Comparison of ENCODE assay signal across 8 cellular contexts in the genomic region with DNA sequence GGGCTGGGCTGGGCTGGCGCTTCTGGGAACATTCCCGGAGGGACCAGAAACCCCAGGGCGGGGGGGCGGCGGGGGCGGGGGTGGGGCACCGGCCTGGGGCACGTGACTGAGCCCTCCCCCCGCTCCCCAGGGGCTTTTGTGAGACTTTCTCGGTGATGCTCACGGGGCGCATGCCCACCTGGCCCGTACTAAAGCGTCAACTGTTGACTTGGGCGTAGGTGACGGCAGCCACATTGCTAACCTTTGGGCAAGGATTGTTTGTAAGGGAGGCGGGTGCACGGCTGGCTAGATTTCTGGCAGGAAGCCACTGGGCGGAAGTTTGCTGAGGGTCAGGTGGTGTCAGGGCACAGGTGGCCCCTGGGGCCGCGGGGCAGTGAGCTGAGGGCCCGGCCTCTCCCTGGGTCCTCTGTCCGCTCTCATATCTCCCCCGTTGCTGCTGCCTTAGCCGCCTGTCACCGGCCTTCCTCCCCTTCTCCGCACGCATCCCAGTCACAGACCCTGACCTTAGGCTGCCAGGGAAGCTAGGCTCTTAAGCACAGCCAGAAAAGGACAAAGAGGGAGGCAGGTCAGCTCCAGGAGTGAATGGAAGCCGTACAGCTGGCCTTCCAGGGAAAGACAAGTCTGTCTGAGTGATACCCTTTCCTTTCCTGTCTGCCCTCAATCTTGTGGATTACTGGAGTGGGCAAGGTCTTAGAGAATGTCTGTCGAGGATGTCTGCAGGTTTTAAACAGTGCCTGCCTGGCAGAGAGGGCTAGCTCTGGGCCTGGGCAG. TPM values are rescaled to one million over a fixed set of nuclear protein-coding genes. Genes with fewer than 3 reads are reported as not detected.
DNase-seq lines count a peak whose midpoint lies in the region; ATAC-seq and TF ChIP-seq lines count a peak whose summit lies in the region.

No MANE protein-coding gene starts in this region.

- H3K9ac ChIP-seq in neural cell (ENCODE audit: low read length) = peak overlapping the region; percentile 97

- TF ChIP-seq RAD21 in neural cell (conservative IDR thresholded peaks at IDR 0.05) = no peak

- H3K36me3 ChIP-seq in neural cell (ENCODE audit: insufficient read depth, low read length) = peaks cover 5% of the 10 kb centered on the region

- no peaks in the 10 kb centered on the region for H3K9me2 ChIP-seq in neural cell (ENCODE audit: insufficient read depth, low read length)

- peak overlapping the region; percentile 96 for H3K27ac ChIP-seq in neural cell (ENCODE audit: low read length)

- no peaks in the 10 kb centered on the region for H3K9me3 ChIP-seq in neural cell (ENCODE audit: low read length)

- peaks cover 29% of the 10 kb centered on the region for H3K79me2 ChIP-seq in neural cell (replicated peaks; ENCODE audit: insufficient read depth, low read length)

- no peak overlapping the region for H2AFZ ChIP-seq in neural cell (ENCODE audit: low read depth, low read length)

- TF ChIP-seq CTCF in fibroblast of mammary gland (conservative IDR thresholded peaks at IDR 0.05; ENCODE audit: control insufficient read depth, insufficient read depth, low read depth, low read length) = no peak
- TF ChIP-seq CTCF in neural cell (IDR thresholded peaks at IDR 0.05; ENCODE audit: poor library complexity, severe bottlenecking) = no peak

- no peaks in the 10 kb centered on the region for H3F3A ChIP-seq in neural cell (ENCODE audit: insufficient read depth, low read length, poor library complexity, severe bottlenecking)

- ATAC-seq in GM21737 (IDR thresholded peaks at IDR 0.05; ENCODE audit: unreplicated experiment) = peak; percentile 38

- H3K4me2 ChIP-seq in neural cell (ENCODE audit: low read length) = peak overlapping the region; percentile 66

- TF ChIP-seq EP300 in neural cell (conservative IDR thresholded peaks at IDR 0.05; ENCODE audit: poor library complexity, severe bottlenecking) = no peak

- H3K4me3 ChIP-seq in fibroblast of mammary gland (ENCODE audit: control insufficient read depth, low read depth, low read length) (peak overlapping the region; percentile 63), neural cell (ENCODE audit: low read length) (peak overlapping the region; percentile 85)

- no peaks in the 10 kb centered on the region for H3K27me3 ChIP-seq in neural cell (ENCODE audit: insufficient read depth, low read depth, low read length)

- DNase-seq in SIG-M5 treated with dmso at 0.1 percent for 504 hours (lab: John Stamatoyannopoulos, UW; ENCODE audit: unreplicated experiment) = peak; percentile 24
- no peak for DNase-seq in SIG-M5 (lab: John Stamatoyannopoulos, UW)
- DNase-seq in M059J (ENCODE audit: low read depth) = peak; percentile 24
- peak; percentile 26 for DNase-seq in activated CD4-positive, alpha-beta T cell treated with anti-CD3 and anti-CD28 coated beads for 48 hours
- no peak for DNase-seq in fibroblast of mammary gland (ENCODE audit: low read depth)
- no peak for DNase-seq in 8988T

- no peaks in the 10 kb centered on the region for H4K20me1 ChIP-seq in neural cell (ENCODE audit: insufficient read depth)

TF ChIP-seq in neural cell, 6 proteins besides CTCF, POLR2A, EP300 and RAD21:
- TF ChIP-seq MXI1 (conservative IDR thresholded peaks at IDR 0.05; ENCODE audit: poor library complexity, severe bottlenecking) (no peak), POLR2AphosphoS5 (IDR thresholded peaks at IDR 0.05) (no peak), TAF1 (IDR thresholded peaks at IDR 0.05; ENCODE audit: low read depth) (no peak), EZH2 (IDR thresholded peaks at IDR 0.05; ENCODE audit: borderline replicate concordance, insufficient read depth, low read length, poor library complexity, severe bottlenecking) (no peak), SMC3 (conservative IDR thresholded peaks at IDR 0.05; ENCODE audit: poor library complexity) (no peak)
- TF ChIP-seq, protein P1, sequence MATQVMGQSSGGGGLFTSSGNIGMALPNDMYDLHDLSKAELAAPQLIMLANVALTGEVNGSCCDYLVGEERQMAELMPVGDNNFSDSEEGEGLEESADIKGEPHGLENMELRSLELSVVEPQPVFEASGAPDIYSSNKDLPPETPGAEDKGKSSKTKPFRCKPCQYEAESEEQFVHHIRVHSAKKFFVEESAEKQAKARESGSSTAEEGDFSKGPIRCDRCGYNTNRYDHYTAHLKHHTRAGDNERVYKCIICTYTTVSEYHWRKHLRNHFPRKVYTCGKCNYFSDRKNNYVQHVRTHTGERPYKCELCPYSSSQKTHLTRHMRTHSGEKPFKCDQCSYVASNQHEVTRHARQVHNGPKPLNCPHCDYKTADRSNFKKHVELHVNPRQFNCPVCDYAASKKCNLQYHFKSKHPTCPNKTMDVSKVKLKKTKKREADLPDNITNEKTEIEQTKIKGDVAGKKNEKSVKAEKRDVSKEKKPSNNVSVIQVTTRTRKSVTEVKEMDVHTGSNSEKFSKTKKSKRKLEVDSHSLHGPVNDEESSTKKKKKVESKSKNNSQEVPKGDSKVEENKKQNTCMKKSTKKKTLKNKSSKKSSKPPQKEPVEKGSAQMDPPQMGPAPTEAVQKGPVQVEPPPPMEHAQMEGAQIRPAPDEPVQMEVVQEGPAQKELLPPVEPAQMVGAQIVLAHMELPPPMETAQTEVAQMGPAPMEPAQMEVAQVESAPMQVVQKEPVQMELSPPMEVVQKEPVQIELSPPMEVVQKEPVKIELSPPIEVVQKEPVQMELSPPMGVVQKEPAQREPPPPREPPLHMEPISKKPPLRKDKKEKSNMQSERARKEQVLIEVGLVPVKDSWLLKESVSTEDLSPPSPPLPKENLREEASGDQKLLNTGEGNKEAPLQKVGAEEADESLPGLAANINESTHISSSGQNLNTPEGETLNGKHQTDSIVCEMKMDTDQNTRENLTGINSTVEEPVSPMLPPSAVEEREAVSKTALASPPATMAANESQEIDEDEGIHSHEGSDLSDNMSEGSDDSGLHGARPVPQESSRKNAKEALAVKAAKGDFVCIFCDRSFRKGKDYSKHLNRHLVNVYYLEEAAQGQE (IDR thresholded peaks at IDR 0.05; ENCODE audit: borderline replicate concordance) = no peak

RNA-seq across cellular contexts. Expression of a gene that starts 0.8 kb away (rescaled TPM):
- 2.6 and 6.6 TPM in 2 replicates for total RNA-seq in M059J (2014; rRNA removed; shearing (Covaris generic))
- 75.4 and 78.0 TPM in 2 replicates for polyA plus RNA-seq in neural cell
- 62.9 and 81.1 TPM in 2 replicates for polyA minus RNA-seq in neural cell

RNA-seq across cellular contexts. Expression of a gene that starts 18.3 kb away (rescaled TPM):
- 12.2 and 14.6 TPM in 2 replicates for total RNA-seq in M059J (2014; rRNA removed; shearing (Covaris generic))
- polyA plus RNA-seq in neural cell = 11.5 and 17.9 TPM in 2 replicates
- 18.5 and 23.9 TPM in 2 replicates for polyA minus RNA-seq in neural cell

RNA-seq across cellular contexts. Expression of a gene that starts 38.4 kb away (rescaled TPM):
- total RNA-seq in M059J (2014; rRNA removed; shearing (Covaris generic)) = 0.20 TPM in 1 of 2 replicates, not detected in the other
- polyA plus RNA-seq in neural cell = 13.5 and 24.8 TPM in 2 replicates
- 4.4 and 6.6 TPM in 2 replicates for polyA minus RNA-seq in neural cell

RNA-seq across cellular contexts. Expression of a gene that starts 42.8 kb away (rescaled TPM):
- 17.2 and 21.2 TPM in 2 replicates for total RNA-seq in M059J (2014; rRNA removed; shearing (Covaris generic))
- 15.0 and 16.1 TPM in 2 replicates for polyA plus RNA-seq in neural cell
- polyA minus RNA-seq in neural cell = 13.9 and 15.4 TPM in 2 replicates

Comparison
In these comparisons a context has a peak if more than half of its experiments do, and no peak if none do; other contexts are left out.
1. DNase-seq: peak in SIG-M5 treated with dmso at 0.1 percent for 504 hours (single experiment), M059J (single experiment) and activated CD4-positive, alpha-beta T cell treated with anti-CD3 and anti-CD28 coated beads for 48 hours (single experiment); none in SIG-M5 (single experiment), fibroblast of mammary gland (single experiment) and 8988T (single experiment).